10 cellular contexts compared by ENCODE assay signal in genomic region chr5:96338089-96338488, GRCh38.
DNase-seq lines count a peak whose midpoint lies in the region; ATAC-seq and TF ChIP-seq lines count a peak whose summit lies in the region.
"Had no signal": no experiment of that assay in that cellular context is flagged by ENCODE, and none has a peak within 500 bp of the region (broad histone marks: within the 10 kb centered on the region; RNA-seq: fewer than 3 reads in every experiment).

No MANE protein-coding gene starts in this region.

- H3K9me2 ChIP-seq in PC-3 (replicated peaks; ENCODE audit: low read length): no peaks in the 10 kb centered on the region

- H4K20me1 ChIP-seq in PC-3 (ENCODE audit: low read length): no peaks in the 10 kb centered on the region

- no peaks in the 10 kb centered on the region for H3K27me3 ChIP-seq in ACC112 (ENCODE audit: insufficient read depth, low read length)
- H3K27me3 ChIP-seq in esophagus muscularis mucosa: no peaks in the 10 kb centered on the region
- H3K27me3 ChIP-seq in PC-3 (ENCODE audit: low read length): no peaks in the 10 kb centered on the region

- no peaks in the 10 kb centered on the region for H3K36me3 ChIP-seq in ACC112 (ENCODE audit: insufficient read depth, low read length)
- no peaks in the 10 kb centered on the region for H3K36me3 ChIP-seq in esophagus muscularis mucosa
- H3K36me3 ChIP-seq in PC-3 (ENCODE audit: low read depth, low read length): no peaks in the 10 kb centered on the region

- CTCF ChIA-PET in PC-3 (lab: Charles Lee): interaction anchor here (0.6 kb wide), 2 partner anchors 102 to 111 kb away, joined by 3 to 5 read pairs; no protein-coding TSS in a partner anchor

- TF ChIP-seq POLR2A in esophagus muscularis mucosa (IDR thresholded peaks at IDR 0.05; ENCODE audit: low read depth): no peak

- ATAC-seq in GM19395 (IDR thresholded peaks at IDR 0.05; ENCODE audit: unreplicated experiment): peak; percentile 54
- peak; percentile 40 for ATAC-seq in HG03045 (IDR thresholded peaks at IDR 0.05; ENCODE audit: unreplicated experiment)
- ATAC-seq in PC-3: no peak

- intact Hi-C loops in esophagus muscularis mucosa (cut with DNase I): loop anchor here (10.0 kb wide), 4 partner anchors 113 to 693 kb away; partner anchors contain the start of gene RFESD
- intact Hi-C loops in PC-3 (cut with micrococcal nuclease): loop anchor here (5.0 to 10.0 kb wide), 3 partner anchors 113 to 311 kb away; no protein-coding TSS in a partner anchor

- BruUV-seq in PC-3 (replicated peaks; lab: Mats Ljungman, UMichigan): no TSS peak

- H2AFZ ChIP-seq in ACC112 (ENCODE audit: low read length, unreplicated experiment) (peak overlapping the region; percentile 76), PC-3 (ENCODE audit: low read length) (no peak overlapping the region)

- H3K9ac ChIP-seq in PC-3 (ENCODE audit: low read length): no peak overlapping the region

- no peaks in the 10 kb centered on the region for H3F3A ChIP-seq in PC-3 (ENCODE audit: low read length, unreplicated experiment)

- peak overlapping the region; percentile 25 for H3K4me3 ChIP-seq in ACC112 (ENCODE audit: low read depth, low read length)
- no peak overlapping the region for H3K4me3 ChIP-seq in esophagus muscularis mucosa
- no peak overlapping the region for H3K4me3 ChIP-seq in PC-3 (ENCODE audit: low read length)

- H3K4me1 ChIP-seq in ACC112 (ENCODE audit: control insufficient read depth, insufficient read depth, low read length, unreplicated experiment) (peaks cover 60% of the 10 kb centered on the region), esophagus muscularis mucosa (peaks cover 24 to 48% (median 32%) of the 10 kb centered on the region in 4 donors), PC-3 (ENCODE audit: insufficient read depth, low read length) (peaks cover 36% of the 10 kb centered on the region)

- H3K27ac ChIP-seq in ACC112 (ENCODE audit: low read depth, low read length) (peak overlapping the region; percentile 92), esophagus muscularis mucosa (replicated peaks in 1 of 4) (peak overlapping the region; percentile 25 to 54 (median 33)), PC-3 (ENCODE audit: low read length) (no peak overlapping the region)

- TF ChIP-seq CTCF in esophagus muscularis mucosa (IDR thresholded peaks at IDR 0.05): no peak
- TF ChIP-seq CTCF in PC-3 (conservative IDR thresholded peaks at IDR 0.05; ENCODE audit: low read depth, low read length): no peak

- POLR2A ChIA-PET in PC-3 (lab: Charles Lee; ENCODE audit: unreplicated experiment): no interaction called here

- WGBS in esophagus muscularis mucosa: 74% methylated on average over 2 of the region's 2 CpGs

- H3K4me2 ChIP-seq in PC-3 (ENCODE audit: low read length): no peak overlapping the region

- DNase-seq in esophagus muscularis mucosa (ENCODE audit: extremely low spot score): no peak
- DNase-seq in PC-3: no peak
- DNase-seq in GM19238 (ENCODE audit: insufficient read length, low spot score): no peak
- DNase-seq in NCI-H1417 treated with DMSO at 0.1 percent for 48 hours (lab: John Stamatoyannopoulos, UW): no peak
- DNase-seq in putamen (ENCODE audit: low spot score): no peak
- DNase-seq: GDM1, NCI-H1436 had no signal

- H3K9me3 ChIP-seq in esophagus muscularis mucosa (no peaks in the 10 kb centered on the region), PC-3 (ENCODE audit: low read length) (no peaks in the 10 kb centered on the region)

- TF ChIP-seq EP300 in esophagus muscularis mucosa (IDR thresholded peaks at IDR 0.05): no peak

- H3K79me2 ChIP-seq in ACC112 (ENCODE audit: control insufficient read depth, insufficient read depth, low read length, unreplicated experiment): no peaks in the 10 kb centered on the region
- no peaks in the 10 kb centered on the region for H3K79me2 ChIP-seq in PC-3 (ENCODE audit: low read length)
